2 cellular contexts compared by ENCODE assay signal in genomic region chr19:55613930-55614710, GRCh38.
TF ChIP-seq lines count a peak whose summit lies in the region.

No MANE protein-coding gene starts in this region.

TF ChIP-seq in GM23338, 12 proteins besides CTCF, POLR2A, EP300 and RAD21:
- TF ChIP-seq EZH2 (IDR thresholded peaks at IDR 0.05; ENCODE audit: low read depth, unreplicated experiment) (no peak), ETS1 (IDR thresholded peaks at IDR 0.05) (no peak), STAT1 (IDR thresholded peaks at IDR 0.05; ENCODE audit: unreplicated experiment) (no peak), ZNF114 (CRISPR knock-in tag; IDR thresholded peaks at IDR 0.05) (no peak), EZH2phosphoT487 (IDR thresholded peaks at IDR 0.05; ENCODE audit: unreplicated experiment) (no peak), ZNF331 (CRISPR knock-in tag; IDR thresholded peaks at IDR 0.05; ENCODE audit: low read depth) (no peak), CREB1 (CRISPR knock-in tag; IDR thresholded peaks at IDR 0.05; ENCODE audit: low read depth) (no peak), ZNF462 (CRISPR knock-in tag; IDR thresholded peaks at IDR 0.05) (no peak), POLR2AphosphoS5 (IDR thresholded peaks at IDR 0.05; ENCODE audit: low read depth) (no peak), JUNB (IDR thresholded peaks at IDR 0.05; ENCODE audit: unreplicated experiment) (no peak), NANOG (IDR thresholded peaks at IDR 0.05; ENCODE audit: borderline replicate concordance) (no peak), REST (IDR thresholded peaks at IDR 0.05; ENCODE audit: unreplicated experiment) (no peak)

TF ChIP-seq in H1, 55 proteins besides CTCF, POLR2A, EP300 and RAD21:
- TF ChIP-seq KDM1A (IDR thresholded peaks at IDR 0.05; ENCODE audit: borderline replicate concordance, low read length) (no peak), MAX (IDR thresholded peaks at IDR 0.05) (peak; percentile 25; the same call in 1 of the 2 replicates), TAF1 (IDR thresholded peaks at IDR 0.05; ENCODE audit: low read depth, low read length) (no peak), RFX5 (IDR thresholded peaks at IDR 0.05; ENCODE audit: borderline replicate concordance, low read depth, low read length) (no peak), CEBPB (IDR thresholded peaks at IDR 0.05; ENCODE audit: low read depth, low read length) (no peak), RBBP5 (IDR thresholded peaks at IDR 0.05; ENCODE audit: borderline replicate concordance, low read depth, low read length) (no peak), CREB1 (IDR thresholded peaks at IDR 0.05) (no peak), USF2 (IDR thresholded peaks at IDR 0.05; ENCODE audit: low read length) (no peak), MAFK (IDR thresholded peaks at IDR 0.05; ENCODE audit: low read depth, low read length) (no peak)
TF ChIP-seq in H1: peak in this region for 1.
